Comparison of ENCODE assay signal across 15 cellular contexts in genomic region chr10:46087381-46087780, GRCh38. TPM values are rescaled to one million over a fixed set of nuclear protein-coding genes. Genes with fewer than 3 reads are reported as not detected.
"Had no signal": no experiment of that assay in that cellular context is flagged by ENCODE, and none has a peak within 500 bp of the region (broad histone marks: within the 10 kb centered on the region; RNA-seq: fewer than 3 reads in every experiment).

No MANE protein-coding gene starts in this region.

RNA-seq across cellular contexts. Expression of gene MSMB, which starts 41.3 kb away (rescaled TPM):
- total RNA-seq: activated B cell treated with CpG ODN at 0.5 μM for 24 hours; activated CD4-positive, alpha-beta memory T cell treated with anti-CD3 and anti-CD28 coated beads for 36 hours; activated CD4-positive, alpha-beta memory T cell treated with anti-CD3 and anti-CD28 coated beads, Interleukin-2, amount 10 ng/mL, durations not matched to agents 7 days and 5 days; activated CD4-positive, alpha-beta T cell treated with anti-CD3 and anti-CD28 coated beads for 36 hours; activated CD4-positive, alpha-beta T cell treated with anti-CD3 and anti-CD28 coated beads, Interleukin-2, amount 10 ng/mL, durations not matched to agents 24 days and 14 days; activated CD4-positive, alpha-beta T cell treated with anti-CD3 and anti-CD28 coated beads, Interleukin-2, amount 10 ng/mL, durations not matched to agents 7 days and 5 days; activated CD8-positive, alpha-beta memory T cell treated with anti-CD3 and anti-CD28 coated beads for 36 hours; activated CD8-positive, alpha-beta memory T cell treated with anti-CD3 and anti-CD28 coated beads, Interleukin-2, amount 10 ng/mL, durations not matched to agents 7 days and 5 days; activated CD8-positive, alpha-beta T cell treated with anti-CD3 and anti-CD28 coated beads for 36 hours; activated CD8-positive, alpha-beta T cell treated with anti-CD3 and anti-CD28 coated beads, Interleukin-2, amount 10 ng/mL, durations not matched to agents 7 days and 5 days; T-cell; T-helper 1 cell treated with Interleukin-12 subunit alpha and Interleukin-12 subunit beta and Interleukin-4 antibody, amounts not matched to agents 30 ng/mL and 1 ng/mL, for 36 hours; T-helper 17 cell; T-helper 2 cell treated with Interferon-gamma antibody and Interleukin-4, amounts not matched to agents 100 ng/mL and 5 ng/mL, for 36 hours; WTC11 had no signal
